19 cellular contexts compared by ENCODE assay signal in genomic region chr18:48809365-48809764, GRCh38.
A peak's percentile ranks its signal among the peaks of the same experiment; 100 is the strongest.
DNase-seq lines count a peak whose midpoint lies in the region; ATAC-seq, FAIRE-seq and TF ChIP-seq lines count a peak whose summit lies in the region.
"Had no signal": no experiment of that assay in that cellular context is flagged by ENCODE, and none has a peak within 500 bp of the region (broad histone marks: within the 10 kb centered on the region; RNA-seq: fewer than 3 reads in every experiment).

No MANE protein-coding gene starts in this region.

- H3K27me3 ChIP-seq in thoracic aorta (replicated peaks; ENCODE audit: insufficient read depth) (no peaks in the 10 kb centered on the region), foreskin keratinocyte (no peaks in the 10 kb centered on the region)
- H3K27me3 ChIP-seq: BE2C had no signal

- DNase-seq in GM19239 (ENCODE audit: insufficient read length, low spot score) (no peak), MV-4-11 (lab: John Stamatoyannopoulos, UW) (peak; percentile 12), chondrocyte (ENCODE audit: low spot score) (no peak), thoracic aorta (ENCODE audit: low spot score) (no peak), foreskin keratinocyte (no peak)
- DNase-seq: BE2C; CD8-positive, alpha-beta T cell; COR-L47; DMS153; DMS79 treated with DMSO at 0.1 percent for 48 hours; EL; IMR-90 had no signal

- peak; percentile 45 for FAIRE-seq in GM19239 (lab: Jason Lieb, UNC)
- FAIRE-seq: A549, GM12891, H1 had no signal

- no peak for ATAC-seq in thoracic aorta (ENCODE audit: insufficient number of reproducible peaks, low FRiP score, low read depth)
- no peak for ATAC-seq in foreskin keratinocyte
- no peak for ATAC-seq in HG03354 (IDR thresholded peaks at IDR 0.05; ENCODE audit: poor library complexity, severe bottlenecking, unreplicated experiment)
- ATAC-seq in HG03025 (IDR thresholded peaks at IDR 0.05; ENCODE audit: low FRiP score, unreplicated experiment) = no peak
- ATAC-seq: A549; CD8-positive, alpha-beta T cell had no signal

- H3K27ac Mint-ChIP-seq in chondrocyte (ENCODE audit: unreplicated experiment) = peak overlapping the region; percentile 92
- H3K27ac Mint-ChIP-seq: CD8-positive, alpha-beta T cell had no signal

- peak overlapping the region; percentile 61 to 67 for H3K27ac ChIP-seq in thoracic aorta
- no peak overlapping the region for H3K27ac ChIP-seq in foreskin keratinocyte
- H3K27ac ChIP-seq: A549, C4-2B had no signal

- H3K4me1 ChIP-seq in thoracic aorta (ENCODE audit: control insufficient read depth in 1 of 2, low read depth in 2 of 2) (peaks cover 29 to 62% of the 10 kb centered on the region in 2 donors), foreskin keratinocyte (peaks cover 3% of the 10 kb centered on the region)
- H3K4me1 ChIP-seq: BE2C, HAP-1 had no signal

- no peak overlapping the region for H3K4me3 Mint-ChIP-seq in chondrocyte (ENCODE audit: unreplicated experiment)
- H3K4me3 Mint-ChIP-seq: CD8-positive, alpha-beta T cell had no signal

- H3K36me3 Mint-ChIP-seq in chondrocyte (ENCODE audit: low read depth) = peaks cover 17% of the 10 kb centered on the region
- H3K36me3 Mint-ChIP-seq: CD8-positive, alpha-beta T cell had no signal

- no peaks in the 10 kb centered on the region for H3K9me3 Mint-ChIP-seq in chondrocyte (ENCODE audit: low read depth)
- H3K9me3 Mint-ChIP-seq: CD8-positive, alpha-beta T cell had no signal

- H3K36me3 ChIP-seq in thoracic aorta = no peaks in the 10 kb centered on the region
- H3K36me3 ChIP-seq: BE2C, HAP-1 had no signal

- H3K4me1 Mint-ChIP-seq in chondrocyte (ENCODE audit: low read depth) = peaks cover 63% of the 10 kb centered on the region

- H3K9me3 ChIP-seq in thoracic aorta = no peaks in the 10 kb centered on the region
- H3K9me3 ChIP-seq: A549, BE2C, HAP-1 had no signal

- TF ChIP-seq CTCF in chondrocyte (IDR thresholded peaks at IDR 0.05) = no peak
- no peak for TF ChIP-seq CTCF in thoracic aorta (IDR thresholded peaks at IDR 0.05)
- TF ChIP-seq CTCF in foreskin keratinocyte (conservative IDR thresholded peaks at IDR 0.05) = no peak

- H3K27me3 Mint-ChIP-seq in chondrocyte (ENCODE audit: low read depth) = no peaks in the 10 kb centered on the region

- H3K4me3 ChIP-seq in thoracic aorta = no peak overlapping the region
- H3K4me3 ChIP-seq: A549, HAP-1 had no signal
